9 cellular contexts compared by ENCODE assay signal in the genomic region with DNA sequence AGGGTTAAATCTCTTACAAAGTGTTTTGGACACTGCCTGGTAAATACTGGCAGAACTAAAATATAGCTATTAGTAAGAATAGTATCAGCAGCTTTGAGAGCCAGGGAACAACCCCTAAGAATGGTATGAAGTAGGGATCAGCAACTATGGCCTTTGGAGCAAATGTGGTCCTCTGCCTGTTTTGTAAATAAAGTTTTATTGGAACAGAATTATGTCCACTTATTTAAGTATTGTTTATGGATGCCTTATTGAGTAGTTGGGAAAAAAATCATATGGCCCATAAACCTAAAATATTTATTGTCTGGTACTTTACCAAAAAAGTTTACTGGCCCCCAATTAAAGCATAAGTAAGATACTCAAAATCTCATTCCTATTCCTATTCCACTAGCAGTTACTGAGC.
"Had no signal": no experiment of that assay in that cellular context is flagged by ENCODE, and none has a peak within 500 bp of the region (broad histone marks: within the 10 kb centered on the region; RNA-seq: fewer than 3 reads in every experiment).

No MANE protein-coding gene starts in this region.

- H3K9ac ChIP-seq: GM23248 had no signal

- H3K27ac ChIP-seq: GM23248 had no signal

- H3K4me3 Mint-ChIP-seq: HFFc6 had no signal

- H3K27me3 Mint-ChIP-seq: IgD-negative memory B cell had no signal

- DNase-seq: GM23248, GOT3, H7, HFFc6, KG1 had no signal

- H2AFZ ChIP-seq: GM23248 had no signal

- H3K36me3 ChIP-seq: HAP-1 had no signal

- H3K4me3 ChIP-seq: GM23248, HAP-1 had no signal

- H3K27ac Mint-ChIP-seq: HFFc6 had no signal

- FAIRE-seq: HTR-8/SVneo had no signal

- ATAC-seq: HCT116 had no signal

- H3K9me3 ChIP-seq: HAP-1 had no signal

- H3K4me1 ChIP-seq: HAP-1 had no signal

- H3K9me3 Mint-ChIP-seq: HFFc6, IgD-negative memory B cell had no signal
